In the genomic region with DNA sequence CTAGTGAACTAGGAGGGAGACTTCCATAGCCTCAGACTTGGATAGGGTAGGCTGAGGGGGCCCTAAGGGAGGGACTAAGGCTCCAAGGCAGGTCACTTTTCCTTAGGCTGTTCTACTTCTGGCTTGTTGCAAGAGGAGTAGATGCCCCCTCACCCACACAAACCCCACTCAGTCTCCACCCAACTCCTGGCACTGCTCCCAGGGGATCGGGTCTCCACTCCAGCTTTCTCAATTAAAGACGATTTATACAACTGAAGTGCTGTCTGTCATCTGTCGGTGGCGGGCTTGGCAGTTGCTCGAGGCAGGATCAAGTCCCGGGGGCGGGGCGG, we compare ENCODE assay signal across 10 cellular contexts. TPM values are rescaled to one million over a fixed set of nuclear protein-coding genes. Genes with fewer than 3 reads are reported as not detected.
DNase-seq lines count a peak whose midpoint lies in the region; ATAC-seq and TF ChIP-seq lines count a peak whose summit lies in the region.
"Had no signal": no experiment of that assay in that cellular context is flagged by ENCODE, and none has a peak within 500 bp of the region (broad histone marks: within the 10 kb centered on the region; RNA-seq: fewer than 3 reads in every experiment).

No MANE protein-coding gene starts in this region.

- no TSS peak for BruUV-seq in MCF 10A (replicated peaks; lab: Mats Ljungman, UMichigan)

- peaks cover 0 to 8% (median 2%) of the 10 kb centered on the region in 3 donors for H3K36me3 Mint-ChIP-seq in CD8-positive, alpha-beta memory T cell
- H3K36me3 Mint-ChIP-seq in MCF 10A (ENCODE audit: insufficient read depth, unreplicated experiment): peaks cover 4% of the 10 kb centered on the region

- no peak overlapping the region for H3K4me2 ChIP-seq in neural cell (ENCODE audit: low read length)

- no peak overlapping the region for H3K27ac ChIP-seq in CD8-positive, alpha-beta memory T cell (ENCODE audit: low read depth, low read length)
- H3K27ac ChIP-seq in neural cell (ENCODE audit: low read length): no peak overlapping the region
- H3K27ac ChIP-seq: uterus had no signal

- intact Hi-C loops in MCF 10A (cut with micrococcal nuclease): loop anchor here (1.0 kb wide), 1 partner anchor 40 kb away; a partner anchor contains a TSS

- peak overlapping the region in 5 of 7 donors; percentile 8 to 49 (median 32) for H3K4me3 Mint-ChIP-seq in CD8-positive, alpha-beta memory T cell
- no peak overlapping the region for H3K4me3 Mint-ChIP-seq in MCF 10A (ENCODE audit: unreplicated experiment)

- no peak overlapping the region for H3K9ac ChIP-seq in neural cell (ENCODE audit: low read length)

- no peaks in the 10 kb centered on the region for H3F3A ChIP-seq in neural cell (ENCODE audit: insufficient read depth, low read length, poor library complexity, severe bottlenecking)

- no peaks in the 10 kb centered on the region for H3K9me3 Mint-ChIP-seq in CD8-positive, alpha-beta memory T cell
- no peaks in the 10 kb centered on the region for H3K9me3 Mint-ChIP-seq in MCF 10A (ENCODE audit: unreplicated experiment)

- no peaks in the 10 kb centered on the region for H3K79me2 ChIP-seq in neural cell (replicated peaks; ENCODE audit: insufficient read depth, low read length)

- TF ChIP-seq EP300 in neural cell (conservative IDR thresholded peaks at IDR 0.05; ENCODE audit: poor library complexity, severe bottlenecking): no peak

- no peaks in the 10 kb centered on the region for H4K20me1 ChIP-seq in neural cell (ENCODE audit: insufficient read depth)

- no peak overlapping the region for H2AFZ ChIP-seq in neural cell (ENCODE audit: low read depth, low read length)

- no peaks in the 10 kb centered on the region for H3K9me3 ChIP-seq in CD8-positive, alpha-beta memory T cell (ENCODE audit: low read length)
- no peaks in the 10 kb centered on the region for H3K9me3 ChIP-seq in neural cell (ENCODE audit: low read length)
- H3K9me3 ChIP-seq: uterus had no signal

- peaks cover 19 to 37% (median 27%) of the 10 kb centered on the region in 3 donors for H3K4me1 Mint-ChIP-seq in CD8-positive, alpha-beta memory T cell
- H3K4me1 Mint-ChIP-seq in MCF 10A (ENCODE audit: insufficient read depth, unreplicated experiment): peaks cover 11% of the 10 kb centered on the region

- no peak for TF ChIP-seq RAD21 in neural cell (conservative IDR thresholded peaks at IDR 0.05)

- H3K36me3 ChIP-seq in CD8-positive, alpha-beta memory T cell (ENCODE audit: insufficient read depth, low read length): no peaks in the 10 kb centered on the region
- H3K36me3 ChIP-seq in neural cell (ENCODE audit: insufficient read depth, low read length): no peaks in the 10 kb centered on the region
- H3K36me3 ChIP-seq: uterus had no signal

- no peak for ATAC-seq in GM19328 (IDR thresholded peaks at IDR 0.05; ENCODE audit: unreplicated experiment)

- DNase-seq in CD8-positive, alpha-beta memory T cell: no peak
- DNase-seq in NCI-H1436 (lab: John Stamatoyannopoulos, UW): peak; percentile 86
- DNase-seq in MCF 10A (ENCODE audit: unreplicated experiment): no peak
- DNase-seq in cortex of kidney (lab: John Stamatoyannopoulos, UW): no peak
- no peak for DNase-seq in epidermal melanocyte (ENCODE audit: insufficient read length, low spot score)
- no peak for DNase-seq in Kasumi-1 (lab: John Stamatoyannopoulos, UW)

- POLR2A ChIA-PET in CD8-positive, alpha-beta memory T cell (lab: Charles Lee): interaction anchor here (0.9 to 2.8 kb wide), 6 partner anchors 11 to 141 kb away, joined by 3 to 12 read pairs (median 4); a partner anchor contains a TSS
- POLR2A ChIA-PET in MCF 10A (lab: Yijun Ruan, JAX): interaction anchor here (0.9 to 5.7 kb wide), 15 partner anchors 8 to 242 kb away, joined by 3 to 58 read pairs (median 7); a partner anchor contains a TSS

- H3K4me3 ChIP-seq in CD8-positive, alpha-beta memory T cell (ENCODE audit: low read length): no peak overlapping the region
- H3K4me3 ChIP-seq in neural cell (ENCODE audit: low read length): peak overlapping the region; percentile 37

- H3K27me3 Mint-ChIP-seq in CD8-positive, alpha-beta memory T cell: peaks cover 45 to 74% of the 10 kb centered on the region in 2 donors
- no peaks in the 10 kb centered on the region for H3K27me3 Mint-ChIP-seq in MCF 10A (ENCODE audit: insufficient read depth, unreplicated experiment)

- no peak overlapping the region for H3K27ac Mint-ChIP-seq in CD8-positive, alpha-beta memory T cell
- H3K27ac Mint-ChIP-seq in MCF 10A (ENCODE audit: low read depth, unreplicated experiment): peak overlapping the region; percentile 90

- H3K4me1 ChIP-seq in CD8-positive, alpha-beta memory T cell (ENCODE audit: insufficient read depth, low read length): peaks cover 25% of the 10 kb centered on the region

- peaks cover 50% of the 10 kb centered on the region for H3K27me3 ChIP-seq in CD8-positive, alpha-beta memory T cell (ENCODE audit: insufficient read depth, low read length, poor library complexity, severe bottlenecking)
- peaks cover 19% of the 10 kb centered on the region for H3K27me3 ChIP-seq in neural cell (ENCODE audit: insufficient read depth, low read depth, low read length)

- H3K9me2 ChIP-seq in neural cell (ENCODE audit: insufficient read depth, low read length): no peaks in the 10 kb centered on the region

- no peak for TF ChIP-seq CTCF in MCF 10A (IDR thresholded peaks at IDR 0.05; ENCODE audit: unreplicated experiment)
- TF ChIP-seq CTCF in neural cell (IDR thresholded peaks at IDR 0.05; ENCODE audit: poor library complexity, severe bottlenecking): no peak

- CTCF ChIA-PET in CD8-positive, alpha-beta memory T cell (lab: Charles Lee): interaction anchor here (1.9 to 3.1 kb wide), 3 partner anchors 9 to 243 kb away, joined by 5 to 37 read pairs (median 10); a partner anchor contains a TSS
- CTCF ChIA-PET in MCF 10A (lab: Yijun Ruan, JAX): interaction anchor here (0.5 to 2.8 kb wide), 4 partner anchors 31 to 1873 kb away, joined by 3 to 16 read pairs (median 6); no protein-coding TSS in a partner anchor

TF ChIP-seq in neural cell, 6 proteins besides CTCF, POLR2A, EP300 and RAD21:
- TF ChIP-seq EZH2 (IDR thresholded peaks at IDR 0.05; ENCODE audit: borderline replicate concordance, insufficient read depth, low read length, poor library complexity, severe bottlenecking): no peak
- TF ChIP-seq TAF1 (IDR thresholded peaks at IDR 0.05; ENCODE audit: low read depth): no peak
- TF ChIP-seq, protein P1, sequence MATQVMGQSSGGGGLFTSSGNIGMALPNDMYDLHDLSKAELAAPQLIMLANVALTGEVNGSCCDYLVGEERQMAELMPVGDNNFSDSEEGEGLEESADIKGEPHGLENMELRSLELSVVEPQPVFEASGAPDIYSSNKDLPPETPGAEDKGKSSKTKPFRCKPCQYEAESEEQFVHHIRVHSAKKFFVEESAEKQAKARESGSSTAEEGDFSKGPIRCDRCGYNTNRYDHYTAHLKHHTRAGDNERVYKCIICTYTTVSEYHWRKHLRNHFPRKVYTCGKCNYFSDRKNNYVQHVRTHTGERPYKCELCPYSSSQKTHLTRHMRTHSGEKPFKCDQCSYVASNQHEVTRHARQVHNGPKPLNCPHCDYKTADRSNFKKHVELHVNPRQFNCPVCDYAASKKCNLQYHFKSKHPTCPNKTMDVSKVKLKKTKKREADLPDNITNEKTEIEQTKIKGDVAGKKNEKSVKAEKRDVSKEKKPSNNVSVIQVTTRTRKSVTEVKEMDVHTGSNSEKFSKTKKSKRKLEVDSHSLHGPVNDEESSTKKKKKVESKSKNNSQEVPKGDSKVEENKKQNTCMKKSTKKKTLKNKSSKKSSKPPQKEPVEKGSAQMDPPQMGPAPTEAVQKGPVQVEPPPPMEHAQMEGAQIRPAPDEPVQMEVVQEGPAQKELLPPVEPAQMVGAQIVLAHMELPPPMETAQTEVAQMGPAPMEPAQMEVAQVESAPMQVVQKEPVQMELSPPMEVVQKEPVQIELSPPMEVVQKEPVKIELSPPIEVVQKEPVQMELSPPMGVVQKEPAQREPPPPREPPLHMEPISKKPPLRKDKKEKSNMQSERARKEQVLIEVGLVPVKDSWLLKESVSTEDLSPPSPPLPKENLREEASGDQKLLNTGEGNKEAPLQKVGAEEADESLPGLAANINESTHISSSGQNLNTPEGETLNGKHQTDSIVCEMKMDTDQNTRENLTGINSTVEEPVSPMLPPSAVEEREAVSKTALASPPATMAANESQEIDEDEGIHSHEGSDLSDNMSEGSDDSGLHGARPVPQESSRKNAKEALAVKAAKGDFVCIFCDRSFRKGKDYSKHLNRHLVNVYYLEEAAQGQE (IDR thresholded peaks at IDR 0.05; ENCODE audit: borderline replicate concordance): no peak
- TF ChIP-seq POLR2AphosphoS5 (IDR thresholded peaks at IDR 0.05): no peak
- no peak for TF ChIP-seq SMC3 (conservative IDR thresholded peaks at IDR 0.05; ENCODE audit: poor library complexity)
- TF ChIP-seq MXI1 (conservative IDR thresholded peaks at IDR 0.05; ENCODE audit: poor library complexity, severe bottlenecking): no peak

RNA-seq across cellular contexts. Expression of a gene that starts 0.2 kb away (rescaled TPM):
- total RNA-seq in CD8-positive, alpha-beta memory T cell: 1 to 10 TPM; 6.0 to 6.3 TPM
- 24.7 TPM for polyA plus RNA-seq in CD8-positive, alpha-beta memory T cell
- 3.3 and 7.8 TPM in 2 replicates for total RNA-seq in MCF 10A (2022)
- polyA plus RNA-seq in neural cell: 17.9 and 18.2 TPM in 2 replicates
- polyA minus RNA-seq in neural cell: 8.8 and 10.3 TPM in 2 replicates

RNA-seq across cellular contexts. Expression of a gene that starts 5.3 kb away (rescaled TPM):
- total RNA-seq in CD8-positive, alpha-beta memory T cell: 1 to 10 TPM in 1 of 2 experiments, under 1 TPM in 1; 0.85 to 1.1 TPM
- polyA plus RNA-seq in CD8-positive, alpha-beta memory T cell: 0.12 TPM
- total RNA-seq in MCF 10A (2022): 0.84 and 2.1 TPM in 2 replicates
- 15.8 and 16.4 TPM in 2 replicates for polyA plus RNA-seq in neural cell
- 16.1 and 16.8 TPM in 2 replicates for polyA minus RNA-seq in neural cell

RNA-seq across cellular contexts. Expression of a gene that starts 9.4 kb away (rescaled TPM):
- total RNA-seq in CD8-positive, alpha-beta memory T cell: 10 to 100 TPM; 11.1 to 11.9 TPM
- 23.3 TPM for polyA plus RNA-seq in CD8-positive, alpha-beta memory T cell
- total RNA-seq in MCF 10A (2022): 6.1 and 6.3 TPM in 2 replicates
- polyA plus RNA-seq in neural cell: 0.14 TPM in 1 of 2 replicates, not detected in the other
- polyA minus RNA-seq in neural cell: 0.24 TPM in 1 of 2 replicates, not detected in the other

RNA-seq across cellular contexts. Expression of a gene that starts 16.0 kb away (rescaled TPM):
- total RNA-seq in CD8-positive, alpha-beta memory T cell: not detected
- polyA plus RNA-seq in CD8-positive, alpha-beta memory T cell: not detected
- not detected in 2 replicates for total RNA-seq in MCF 10A (2022)
- polyA plus RNA-seq in neural cell: not detected in 2 replicates
- polyA minus RNA-seq in neural cell: not detected in 2 replicates
- total RNA-seq: activated CD8-positive, alpha-beta memory T cell treated with anti-CD3 and anti-CD28 coated beads for 36 hours; uterus had no signal

RNA-seq across cellular contexts. Expression of a gene that starts 19.2 kb away (rescaled TPM):
- not detected for total RNA-seq in CD8-positive, alpha-beta memory T cell
- not detected for polyA plus RNA-seq in CD8-positive, alpha-beta memory T cell
- not detected in 2 replicates for total RNA-seq in MCF 10A (2022)
- not detected in 2 replicates for polyA plus RNA-seq in neural cell
- not detected in 2 replicates for polyA minus RNA-seq in neural cell
- total RNA-seq: activated CD8-positive, alpha-beta memory T cell treated with anti-CD3 and anti-CD28 coated beads for 36 hours; uterus had no signal
